7 cellular contexts compared by ENCODE assay signal in the genomic region with DNA sequence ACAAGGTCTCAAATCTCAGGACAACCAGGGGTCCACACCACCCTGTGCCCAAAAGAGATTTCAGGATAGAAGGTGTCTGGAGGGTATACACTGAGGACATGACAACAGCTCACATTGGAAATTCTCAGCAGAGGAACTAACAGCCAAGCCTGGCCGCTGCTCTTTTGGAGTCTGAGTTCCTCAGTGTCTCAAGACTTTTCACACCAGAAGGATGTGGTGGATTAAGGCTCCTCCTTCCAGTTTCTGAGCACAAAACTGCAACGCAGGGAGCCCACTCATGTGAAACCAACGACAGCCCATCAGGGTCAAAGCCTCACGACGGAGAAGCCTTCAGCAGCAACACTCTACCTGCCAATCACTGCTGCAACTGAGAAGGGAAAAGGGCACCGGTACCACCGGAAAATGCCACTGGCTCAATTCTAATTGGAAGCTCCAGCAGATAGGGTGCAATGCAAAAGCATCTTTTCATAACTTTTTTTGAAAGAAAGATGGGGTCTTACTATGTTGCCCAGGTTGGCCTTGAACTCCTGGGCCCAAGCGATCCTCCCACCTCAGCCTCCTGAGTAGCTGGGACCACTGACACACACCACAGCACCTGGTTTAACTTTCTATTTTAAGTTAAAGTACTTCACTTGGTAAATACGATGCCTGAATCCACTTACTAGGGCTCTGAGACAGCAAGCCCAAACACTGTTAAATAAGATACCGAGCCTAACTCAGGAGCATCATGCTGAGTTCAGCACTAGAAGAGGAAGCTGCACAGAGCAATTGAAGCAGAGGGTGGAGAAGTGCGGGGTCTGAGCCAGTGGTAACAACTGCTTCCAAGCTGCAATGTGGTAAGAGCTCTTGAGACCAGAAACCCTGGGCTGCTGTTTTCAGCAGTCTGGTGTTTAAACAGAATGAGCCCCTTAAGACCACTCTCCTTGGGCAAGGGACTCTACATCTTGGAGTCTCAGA. TPM values are rescaled to one million over a fixed set of nuclear protein-coding genes. Genes with fewer than 3 reads are reported as not detected.
DNase-seq lines count a peak whose midpoint lies in the region; ATAC-seq, FAIRE-seq and TF ChIP-seq lines count a peak whose summit lies in the region.

No MANE protein-coding gene starts in this region.

- H3K36me3 ChIP-seq in HepG2 (replicated peaks in 1 of 2; ENCODE audit: control insufficient read depth in 1 of 2, insufficient read depth in 2 of 2, low read length in 2 of 2): peaks cover 6 to 41% of the 10 kb centered on the region in 2 experiments; a peak in 4 of 5 replicates
- H3K36me3 ChIP-seq in upper lobe of right lung: no peaks in the 10 kb centered on the region

- peaks cover 96% of the 10 kb centered on the region for H3K79me2 ChIP-seq in HepG2 (ENCODE audit: insufficient read depth, low read length)

- H3K4me1 ChIP-seq in HepG2 (ENCODE audit: insufficient read depth, low read length) (peaks cover 24% of the 10 kb centered on the region), upper lobe of right lung (peaks cover 77% of the 10 kb centered on the region)

- peak; percentile 42 for ATAC-seq in GM19397 (IDR thresholded peaks at IDR 0.05; ENCODE audit: unreplicated experiment)
- peak; percentile 48 for ATAC-seq in HG03442 (IDR thresholded peaks at IDR 0.05; ENCODE audit: unreplicated experiment)
- no peak for ATAC-seq in HepG2
- ATAC-seq in upper lobe of right lung: peak; percentile 61

- no peak for TF ChIP-seq RAD21 in HepG2 (CRISPR knock-in tag; IDR thresholded peaks at IDR 0.05)

- TF ChIP-seq CTCF in HepG2 (CRISPR knock-in tag; IDR thresholded peaks at IDR 0.05) (no peak), upper lobe of right lung (IDR thresholded peaks at IDR 0.05) (no peak)

- no peak for TF ChIP-seq POLR2A in HepG2 (IDR thresholded peaks at IDR 0.05; ENCODE audit: insufficient read depth in 1 of 2, low read depth in 2 of 2, low read length in 2 of 2)

- H3K27ac ChIP-seq in HepG2 (ENCODE audit: extremely low read length, insufficient read depth, low read length) (no peak overlapping the region), upper lobe of right lung (peak overlapping the region; percentile 77)

- DNase-seq in activated CD8-positive, alpha-beta memory T cell treated with anti-CD3 and anti-CD28 coated beads, Interleukin-2, amount 50 U/mL, for 4 hours: peak; percentile 29
- DNase-seq in HepG2 (ENCODE audit: low spot score) (no peak), upper lobe of right lung (no peak), dedifferentiated amniotic fluid mesenchymal stem cell (ENCODE audit: extremely low spot score) (no peak), NCI-H1048 (lab: John Stamatoyannopoulos, UW) (no peak)

- H4K20me1 ChIP-seq in HepG2 (ENCODE audit: insufficient read depth, low read length): peaks cover 67% of the 10 kb centered on the region

- no peak overlapping the region for H3K9ac ChIP-seq in HepG2 (ENCODE audit: insufficient read depth, low read depth, low read length)

- CTCF ChIA-PET in HepG2 (lab: Yijun Ruan, JAX; ENCODE audit: low intra/inter-chr PET ratio, low total read pairs): no interaction called here

- H3K4me3 ChIP-seq in HepG2 (replicated peaks in 1 of 3; ENCODE audit: insufficient read depth in 1 of 3, low read depth in 2 of 3, low read length in 3 of 3): no peak overlapping the region
- H3K4me3 ChIP-seq in upper lobe of right lung: peak overlapping the region; percentile 22

- POLR2A ChIA-PET in HepG2 (lab: Yijun Ruan, JAX): no interaction called here

- H3K9me3 ChIP-seq in HepG2 (ENCODE audit: low read length) (no peaks in the 10 kb centered on the region), upper lobe of right lung (no peaks in the 10 kb centered on the region)

- no TSS peak for BruUV-seq in HepG2 (replicated peaks; lab: Mats Ljungman, UMichigan)

- H3K27me3 ChIP-seq in HepG2 (ENCODE audit: control insufficient read depth in 1 of 2, insufficient read depth in 2 of 2, low read length in 2 of 2) (no peaks in the 10 kb centered on the region), upper lobe of right lung (no peaks in the 10 kb centered on the region)

- TF ChIP-seq EP300 in HepG2 (IDR thresholded peaks at IDR 0.05; ENCODE audit: low read depth in 2 of 2, low read length in 2 of 2) (no peak), HepG2 (CRISPR knock-in tag; IDR thresholded peaks at IDR 0.05; ENCODE audit: borderline replicate concordance) (no peak)

- no peak overlapping the region for H3K4me2 ChIP-seq in HepG2 (ENCODE audit: low read depth, low read length)

- WGBS in HepG2 (ENCODE audit: low lambda C conversion rate): 99% methylated on average over 11 of the region's 11 CpGs

- no peak overlapping the region for H2AFZ ChIP-seq in HepG2 (ENCODE audit: low read length)

- no peak for FAIRE-seq in HepG2 (lab: Jason Lieb, UNC)

- intact Hi-C loops in HepG2 (cut with micrococcal nuclease; ENCODE audit: unreplicated experiment): no loop called here
- intact Hi-C loops in upper lobe of right lung (cut with DNase I): no loop called here

- in situ Hi-C loops in HepG2 (cut with HindIII; ENCODE audit: extremely low pct_ligation_motif_present, low pct_unique_long_range_greater_than_20kb): no loop called here

TF ChIP-seq in HepG2, 621 proteins besides CTCF, POLR2A, EP300 and RAD21:
- peak; percentile 71 for TF ChIP-seq ZNF121 (CRISPR knock-in tag; IDR thresholded peaks at IDR 0.05)
- no peak for TF ChIP-seq KLF12 (CRISPR knock-in tag; IDR thresholded peaks at IDR 0.05; ENCODE audit: borderline replicate concordance)
- TF ChIP-seq, protein P1, sequence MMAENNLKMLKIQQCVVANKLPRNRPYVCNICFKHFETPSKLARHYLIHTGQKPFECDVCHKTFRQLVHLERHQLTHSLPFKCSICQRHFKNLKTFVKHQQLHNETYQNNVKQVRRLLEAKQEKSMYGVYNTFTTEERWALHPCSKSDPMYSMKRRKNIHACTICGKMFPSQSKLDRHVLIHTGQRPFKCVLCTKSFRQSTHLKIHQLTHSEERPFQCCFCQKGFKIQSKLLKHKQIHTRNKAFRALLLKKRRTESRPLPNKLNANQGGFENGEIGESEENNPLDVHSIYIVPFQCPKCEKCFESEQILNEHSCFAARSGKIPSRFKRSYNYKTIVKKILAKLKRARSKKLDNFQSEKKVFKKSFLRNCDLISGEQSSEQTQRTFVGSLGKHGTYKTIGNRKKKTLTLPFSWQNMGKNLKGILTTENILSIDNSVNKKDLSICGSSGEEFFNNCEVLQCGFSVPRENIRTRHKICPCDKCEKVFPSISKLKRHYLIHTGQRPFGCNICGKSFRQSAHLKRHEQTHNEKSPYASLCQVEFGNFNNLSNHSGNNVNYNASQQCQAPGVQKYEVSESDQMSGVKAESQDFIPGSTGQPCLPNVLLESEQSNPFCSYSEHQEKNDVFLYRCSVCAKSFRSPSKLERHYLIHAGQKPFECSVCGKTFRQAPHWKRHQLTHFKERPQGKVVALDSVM (CRISPR knock-in tag; IDR thresholded peaks at IDR 0.05): peak; percentile 45; the same call in 1 of the 2 replicates

RNA-seq across cellular contexts. Expression of a gene that starts 7.8 kb away (rescaled TPM):
- total RNA-seq in HepG2 (2016; rRNA removed; fragmentation: Illumina TruSeq; extraction: Trizol): 58.9 and 84.1 TPM in 2 replicates
- 24.5 and 25.6 TPM in 2 replicates for total RNA-seq in HepG2 (2016; cell fraction: cytosol; rRNA removed; fragmentation: Illumina TruSeq; extraction: Trizol; ENCODE audit: low read depth)
- total RNA-seq in HepG2 (2016; cell fraction: insoluble cytoplasmic fraction; rRNA removed; fragmentation: Illumina TruSeq; extraction: Trizol): 61.9 and 68.4 TPM in 2 replicates
- total RNA-seq in HepG2 (2016; cell fraction: membrane; rRNA removed; fragmentation: Illumina TruSeq; extraction: Trizol): 41.5 and 44.2 TPM in 2 replicates
- total RNA-seq in HepG2 (2016; cell fraction: nucleus; rRNA removed; fragmentation: Illumina TruSeq; extraction: Trizol): 33.6 and 37.1 TPM in 2 replicates
- 68.8 and 76.9 TPM in 2 replicates for polyA plus RNA-seq in HepG2 (2011; rRNA removed)
- 107 and 113 TPM in 2 replicates for polyA plus RNA-seq in HepG2 (2011; cell fraction: cytosol; rRNA removed)
- 34.6 and 35.9 TPM in 2 replicates for polyA plus RNA-seq in HepG2 (2011; cell fraction: nucleus; rRNA removed)
- 142 and 153 TPM in 2 replicates for polyA plus RNA-seq in HepG2 (2012)
- polyA plus RNA-seq in HepG2 (2016; cell fraction: cytosol; fragmentation: Illumina TruSeq; extraction: Trizol; ENCODE audit: low read depth): 87.3 and 97.7 TPM in 2 replicates
- polyA plus RNA-seq in HepG2 (2016; cell fraction: insoluble cytoplasmic fraction; fragmentation: Illumina TruSeq; extraction: Trizol; ENCODE audit: low read depth): 211 and 248 TPM in 2 replicates
- 103 and 116 TPM in 2 replicates for polyA plus RNA-seq in HepG2 (2016; cell fraction: membrane; fragmentation: Illumina TruSeq; extraction: Trizol; ENCODE audit: low read depth)
- 131 and 139 TPM in 2 replicates for polyA plus RNA-seq in HepG2 (2016; cell fraction: nucleus; fragmentation: Illumina TruSeq; extraction: Trizol; ENCODE audit: insufficient read depth, low read depth)
- 37.1 and 54.9 TPM in 2 replicates for polyA minus RNA-seq in HepG2 (2011; rRNA and poly(A)+ RNA removed; ENCODE audit: low replicate concordance)
- polyA minus RNA-seq in HepG2 (2011; cell fraction: cytosol; rRNA and poly(A)+ RNA removed): 49.6 and 56.8 TPM in 2 replicates
- polyA minus RNA-seq in HepG2 (2011; cell fraction: nucleus; rRNA and poly(A)+ RNA removed): 19.3 and 21.5 TPM in 2 replicates
- total RNA-seq in upper lobe of right lung: 237 TPM
